In the genomic region with DNA sequence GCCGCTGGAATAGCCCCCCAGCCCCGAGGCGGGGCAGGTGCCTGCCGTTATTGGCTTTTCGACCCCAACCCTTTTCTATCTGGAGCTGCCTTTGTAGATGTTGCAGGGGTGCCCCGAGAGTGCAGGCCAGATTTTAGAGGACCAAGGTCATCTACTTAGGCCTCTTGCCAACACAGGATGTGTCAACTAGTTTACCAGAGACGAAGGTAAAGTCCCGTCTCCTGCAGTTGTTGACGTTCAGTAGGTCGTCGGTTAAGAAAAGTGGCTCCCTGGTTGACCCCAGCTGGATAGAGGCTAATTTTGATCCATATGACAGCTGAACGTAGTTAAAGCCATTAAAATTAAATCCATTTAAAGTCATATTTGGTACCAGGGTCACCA, we compare ENCODE assay signal across 8 cellular contexts. TPM values are rescaled to one million over a fixed set of nuclear protein-coding genes. Genes with fewer than 3 reads are reported as not detected.
A peak's percentile ranks its signal among the peaks of the same experiment; 100 is the strongest.
DNase-seq lines count a peak whose midpoint lies in the region; ATAC-seq and TF ChIP-seq lines count a peak whose summit lies in the region.

No MANE protein-coding gene starts in this region.

- H3K4me3 ChIP-seq in esophagus squamous epithelium, result peak overlapping the region; percentile 64 to 100 (median 88)

- CTCF ChIA-PET in activated naive CD4-positive, alpha-beta T cell treated with anti-CD3 and anti-CD28 coated beads, Interleukin-2, amount 10 ng/mL, durations not matched to agents 7 days and 5 days (lab: Charles Lee), result interaction anchor here (0.7 kb wide), 1 partner anchor 410 kb away, joined by 4 read pairs; no protein-coding TSS in a partner anchor

- WGBS in esophagus squamous epithelium, 2 donors, result 0 to 6% methylated on average over 7 to 12 of the region's 12 CpGs

- no peaks in the 10 kb centered on the region for H3K9me3 ChIP-seq in esophagus squamous epithelium

- H3K4me1 ChIP-seq in esophagus squamous epithelium, result peaks cover 0 to 44% (median 17%) of the 10 kb centered on the region in 3 donors

- no peaks in the 10 kb centered on the region for H3K27me3 ChIP-seq in esophagus squamous epithelium

- in situ Hi-C loops in SK-MEL-5 (cut with HindIII; ENCODE audit: low pct_unique_long_range_greater_than_20kb, low sequenced_read_pairs), result no loop called here

- H3K27me3 Mint-ChIP-seq in activated naive CD4-positive, alpha-beta T cell treated with anti-CD3 and anti-CD28 coated beads, Interleukin-2, amount 10 ng/mL, durations not matched to agents 7 days and 5 days, result no peaks in the 10 kb centered on the region
- no peaks in the 10 kb centered on the region for H3K27me3 Mint-ChIP-seq in neural crest cell (ENCODE audit: low read depth)

- intact Hi-C loops in esophagus squamous epithelium (cut with DNase I), result no loop called here

- H3K27ac ChIP-seq in esophagus squamous epithelium, result peak overlapping the region; percentile 91 to 100 (median 98)

- H3K4me1 Mint-ChIP-seq in activated naive CD4-positive, alpha-beta T cell treated with anti-CD3 and anti-CD28 coated beads, Interleukin-2, amount 10 ng/mL, durations not matched to agents 7 days and 5 days, result peaks cover 32% of the 10 kb centered on the region
- peaks cover 35% of the 10 kb centered on the region for H3K4me1 Mint-ChIP-seq in neural crest cell

- DNase-seq in activated naive CD4-positive, alpha-beta T cell treated with anti-CD3 and anti-CD28 coated beads, Interleukin-2, amount 10 ng/mL, durations not matched to agents 7 days and 5 days, result no peak
- no peak for DNase-seq in activated naive CD4-positive, alpha-beta T cell treated with Interleukin-2 at 50 U/mL for 16 hours
- peak; percentile 11 for DNase-seq in SK-MEL-5 (ENCODE audit: low read depth, low spot score)
- DNase-seq in esophagus squamous epithelium (lab: John Stamatoyannopoulos, UW), result no peak
- no peak for DNase-seq in neural crest cell (ENCODE audit: low read depth, low spot score)
- DNase-seq in germinal center (ENCODE audit: low spot score), result no peak
- no peak for DNase-seq in cortex of kidney (lab: John Stamatoyannopoulos, UW)

- ATAC-seq in HG02943 (IDR thresholded peaks at IDR 0.05; ENCODE audit: low read depth, unreplicated experiment), result peak; percentile 9

- TF ChIP-seq POLR2A in esophagus squamous epithelium (IDR thresholded peaks at IDR 0.05), result no peak

- H3K9me3 Mint-ChIP-seq in activated naive CD4-positive, alpha-beta T cell treated with anti-CD3 and anti-CD28 coated beads, Interleukin-2, amount 10 ng/mL, durations not matched to agents 7 days and 5 days, result no peaks in the 10 kb centered on the region
- H3K9me3 Mint-ChIP-seq in neural crest cell, result no peaks in the 10 kb centered on the region

- peak overlapping the region; percentile 92 for H3K27ac Mint-ChIP-seq in activated naive CD4-positive, alpha-beta T cell treated with anti-CD3 and anti-CD28 coated beads, Interleukin-2, amount 10 ng/mL, durations not matched to agents 7 days and 5 days
- H3K27ac Mint-ChIP-seq in neural crest cell (ENCODE audit: unreplicated experiment), result peak overlapping the region; percentile 97

- TF ChIP-seq CTCF in esophagus squamous epithelium (IDR thresholded peaks at IDR 0.05), result no peak
- no peak for TF ChIP-seq CTCF in neural crest cell (conservative IDR thresholded peaks at IDR 0.05)

- peaks cover 15% of the 10 kb centered on the region for H3K36me3 Mint-ChIP-seq in activated naive CD4-positive, alpha-beta T cell treated with anti-CD3 and anti-CD28 coated beads, Interleukin-2, amount 10 ng/mL, durations not matched to agents 7 days and 5 days
- H3K36me3 Mint-ChIP-seq in neural crest cell (ENCODE audit: low read depth), result no peaks in the 10 kb centered on the region

- no peaks in the 10 kb centered on the region for H3K36me3 ChIP-seq in esophagus squamous epithelium

- H3K4me3 Mint-ChIP-seq in activated naive CD4-positive, alpha-beta T cell treated with anti-CD3 and anti-CD28 coated beads, Interleukin-2, amount 10 ng/mL, durations not matched to agents 7 days and 5 days, result peak overlapping the region; percentile 97
- peak overlapping the region; percentile 93 for H3K4me3 Mint-ChIP-seq in neural crest cell

RNA-seq across cellular contexts. Expression of gene UBE3A, which starts 0.6 kb away (rescaled TPM):
- total RNA-seq in SK-MEL-5 (2014; rRNA removed; shearing (Covaris generic)), result 52.8 TPM in 2 replicates
- 35.8 and 50.0 TPM in 2 replicates for polyA plus RNA-seq in SK-MEL-5 (2015; cell fraction: cytosol; rRNA removed)
- 130 and 133 TPM in 2 replicates for polyA plus RNA-seq in SK-MEL-5 (2015; cell fraction: nucleus; rRNA removed)
- total RNA-seq in esophagus squamous epithelium (10 to 100 TPM; 36.7 to 84.7 (median 47.0) TPM), neural crest cell (99.9 and 106 TPM in 2 replicates)
